ENCODE assay signal across 7 cellular contexts in the genomic region with DNA sequence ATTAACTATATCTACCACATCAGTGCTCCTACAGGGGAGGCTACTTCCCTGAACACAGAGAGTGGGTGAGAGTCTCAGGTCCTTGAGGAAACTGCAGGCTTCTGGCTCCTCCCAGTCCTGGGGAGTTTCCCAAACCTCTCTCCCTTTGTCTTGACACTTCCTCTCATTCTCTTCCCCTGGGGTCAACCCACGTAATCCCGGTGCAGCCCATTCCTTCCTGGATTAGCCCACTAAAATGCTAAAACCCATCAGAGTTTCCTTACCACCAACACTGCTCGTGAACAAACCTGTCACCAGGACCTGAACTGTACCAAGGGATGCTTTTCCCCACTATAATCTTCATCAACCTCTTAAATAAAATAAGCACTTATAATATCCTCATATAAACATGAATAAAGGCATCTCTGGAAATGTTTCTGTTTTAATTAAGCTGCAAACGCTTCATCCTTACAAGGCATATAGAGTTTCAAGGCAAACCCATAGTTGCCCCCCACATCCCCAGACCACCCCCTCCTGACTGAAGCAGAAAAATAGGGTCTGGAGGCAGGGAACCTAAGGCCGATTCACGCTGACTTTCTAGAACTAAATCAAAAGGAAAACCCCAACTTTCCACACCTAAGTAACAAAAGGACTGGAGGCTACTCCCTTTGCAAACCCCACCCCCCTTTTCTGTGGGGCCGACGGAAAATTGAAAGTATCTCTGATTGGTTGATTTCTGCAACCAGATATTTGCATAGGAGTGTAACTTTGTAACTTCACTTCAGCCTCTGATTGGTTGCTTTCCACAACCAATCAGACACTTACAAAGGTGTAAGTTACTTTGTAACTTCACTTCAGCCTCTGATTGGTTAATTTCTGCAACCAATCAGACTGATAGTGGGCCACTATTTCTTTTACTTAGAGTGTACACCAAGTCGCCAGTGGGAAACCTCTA. TPM values are rescaled to one million over a fixed set of nuclear protein-coding genes. Genes with fewer than 3 reads are reported as not detected.
A peak's percentile ranks its signal among the peaks of the same experiment; 100 is the strongest.
DNase-seq lines count a peak whose midpoint lies in the region; ATAC-seq and TF ChIP-seq lines count a peak whose summit lies in the region.

No MANE protein-coding gene starts in this region.

- ATAC-seq in HG03342 (IDR thresholded peaks at IDR 0.05; ENCODE audit: unreplicated experiment), result peak; percentile 18
- ATAC-seq in WTC11, result peak; percentile 3; the same call in 1 of the 2 replicates
- no peak for ATAC-seq in GM21360 (IDR thresholded peaks at IDR 0.05; ENCODE audit: unreplicated experiment)

- H3K36me3 ChIP-seq in spleen, result no peaks in the 10 kb centered on the region

- CTCF ChIA-PET in WTC11 (lab: Charles Lee), result interaction anchor here (0.6 to 2.8 kb wide), 22 partner anchors 7 to 183 kb away, joined by 3 to 62 read pairs (median 14); partner anchors contain the start of genes KCMF1, TMSB10 and TRABD2A

- peak overlapping the region in 2 of 8 donors; percentile 15 to 31 for H3K4me3 ChIP-seq in spleen

- 0 out of 2 replicates have a peak overlapping the region, but pooled peaks have one; percentile 26 for H3K27ac Mint-ChIP-seq in WTC11

- no peak for TF ChIP-seq CTCF in WTC11 (IDR thresholded peaks at IDR 0.05)
- TF ChIP-seq CTCF in spleen (IDR thresholded peaks at IDR 0.05 in 8 of 11, conservative IDR thresholded peaks at IDR 0.05 in 3 of 11), result no peak

- 0 out of 2 replicates have a peak, but pooled peaks cover 3% of the 10 kb centered on the region for H3K9me3 Mint-ChIP-seq in WTC11

- peaks cover 12% of the 10 kb centered on the region for H3K27me3 Mint-ChIP-seq in WTC11 (ENCODE audit: low read depth)

- intact Hi-C loops in spleen (cut with DNase I; ENCODE audit: low total_unique reads), result loop anchor here (5.0 kb wide), 2 partner anchors 57 to 427 kb away; no protein-coding TSS in a partner anchor

- peaks cover 16 to 60% (median 49%) of the 10 kb centered on the region in 6 donors for H3K4me1 ChIP-seq in spleen

- no peaks in the 10 kb centered on the region for H3K36me3 Mint-ChIP-seq in WTC11

- no peaks in the 10 kb centered on the region for H3K27me3 ChIP-seq in spleen (replicated peaks in 1 of 7)

- 37 to 43% (median 41%) methylated on average over 9 of the region's 9 CpGs for WGBS in spleen, 5 donors

- POLR2A ChIA-PET in WTC11 (lab: Charles Lee), result interaction anchor here (1.5 to 2.4 kb wide), 3 partner anchors 33 to 91 kb away, joined by 3 to 13 read pairs (median 13); partner anchors contain the start of gene KCMF1

- no peaks in the 10 kb centered on the region for H3K9me3 ChIP-seq in spleen

- DNase-seq in WTC11 (ENCODE audit: low spot score) (peak; percentile 24), fibroblast of peridontal ligament (ENCODE audit: extremely low read depth) (peak; percentile 90), spleen (peak; percentile 64), NCI-H187 treated with DMSO at 0.1 percent for 48 hours (lab: John Stamatoyannopoulos, UW) (no peak)

- TF ChIP-seq POLR2A in GM18951 (IDR thresholded peaks at IDR 0.05; ENCODE audit: extremely low read depth, insufficient read depth, insufficient read length) (peak; percentile 19), spleen (IDR thresholded peaks at IDR 0.05) (no peak)

- no peak overlapping the region for H3K4me3 Mint-ChIP-seq in WTC11

- H3K27ac ChIP-seq in spleen, result peak overlapping the region in 7 of 8 donors; percentile 23 to 81 (median 69)

- H3K4me1 Mint-ChIP-seq in WTC11, result peaks cover 23% of the 10 kb centered on the region

- in situ Hi-C loops in GM18951 (cut with MboI; ENCODE audit: low sequenced_read_pairs, unreplicated experiment), result loop anchor here (25.0 kb wide), 1 partner anchor 363 kb away; no protein-coding TSS in a partner anchor

TF ChIP-seq in WTC11, 78 proteins besides CTCF, POLR2A, EP300 and RAD21:
- TF ChIP-seq RELA (CRISPR knock-in tag; IDR thresholded peaks at IDR 0.05; ENCODE audit: borderline replicate concordance) (no peak), ZNF532 (CRISPR knock-in tag; IDR thresholded peaks at IDR 0.05; ENCODE audit: borderline replicate concordance) (no peak), CBFB (CRISPR knock-in tag; IDR thresholded peaks at IDR 0.05; ENCODE audit: low read depth) (no peak), CDX4 (CRISPR knock-in tag; IDR thresholded peaks at IDR 0.05; ENCODE audit: borderline replicate concordance) (no peak), TEAD4 (CRISPR knock-in tag; IDR thresholded peaks at IDR 0.05) (no peak), NFYB (CRISPR knock-in tag; conservative IDR thresholded peaks at IDR 0.05; ENCODE audit: low read depth) (peak; percentile 72), E2F5 (CRISPR knock-in tag; IDR thresholded peaks at IDR 0.05) (no peak)
TF ChIP-seq in WTC11: peak in this region for 1.

RNA-seq across cellular contexts. Expression of gene TMSB10, which starts 19.0 kb away (rescaled TPM):
- 869 to 943 TPM (median 911 TPM) in 3 replicates for total RNA-seq in WTC11 (2021)
- total RNA-seq in spleen, result 1,000 to 10,000 TPM; 1,416 to 3,222 (median 1,664) TPM
- 1,000 to 10,000 TPM; 2,869 to 3,827 (median 3,008) TPM for polyA plus RNA-seq in spleen

RNA-seq across cellular contexts. Expression of gene TRABD2A, which starts 43.6 kb away (rescaled TPM):
- total RNA-seq in WTC11 (2021), result 7.1 to 12.1 TPM (median 7.5 TPM) in 3 replicates
- 10 to 100 TPM in 2 of 7 donors, 1 to 10 TPM in 5; 5.4 to 12.5 (median 9.2) TPM for total RNA-seq in spleen
- polyA plus RNA-seq in spleen, result 1 to 10 TPM; 4.5 to 8.6 (median 5.0) TPM

RNA-seq across cellular contexts. Expression of gene KCMF1, which starts 46.5 kb away (rescaled TPM):
- total RNA-seq in WTC11 (2021), result 114 to 118 TPM (median 117 TPM) in 3 replicates
- total RNA-seq in spleen, result 10 to 100 TPM; 34.2 to 68.1 (median 63.3) TPM
- 10 to 100 TPM; 15.9 to 26.4 (median 24.3) TPM for polyA plus RNA-seq in spleen
